In the genomic region with DNA sequence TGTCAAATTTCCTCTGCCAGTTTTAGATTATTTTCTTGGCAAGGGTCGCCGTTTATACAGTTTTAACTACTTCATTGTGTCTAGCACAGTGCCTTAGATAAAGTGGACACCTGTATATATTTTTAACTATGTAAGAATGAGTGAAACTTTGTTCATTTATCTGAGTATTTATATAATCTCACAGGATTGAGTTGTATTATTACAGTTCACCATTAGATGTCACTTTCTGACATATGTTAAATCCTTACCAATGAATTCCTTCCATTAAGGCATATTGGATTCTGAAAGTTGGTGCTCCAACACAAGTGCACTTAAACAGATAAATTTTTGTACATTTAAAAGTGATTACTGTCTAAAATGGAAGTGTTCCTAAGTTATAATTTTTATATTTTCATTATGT, we compare ENCODE assay signal across 9 cellular contexts. TPM values are rescaled to one million over a fixed set of nuclear protein-coding genes. Genes with fewer than 3 reads are reported as not detected.
DNase-seq lines count a peak whose midpoint lies in the region; TF ChIP-seq lines count a peak whose summit lies in the region.
"Had no signal": no experiment of that assay in that cellular context is flagged by ENCODE, and none has a peak within 500 bp of the region (broad histone marks: within the 10 kb centered on the region; RNA-seq: fewer than 3 reads in every experiment).

No MANE protein-coding gene starts in this region.

- H3K27ac ChIP-seq in sigmoid colon: no peak overlapping the region
- H3K27ac ChIP-seq: neutrophil had no signal

- H3K4me3 ChIP-seq in epithelial cell of esophagus (ENCODE audit: low read length) (no peak overlapping the region), sigmoid colon (no peak overlapping the region)

- peak; percentile 16 for TF ChIP-seq CTCF in epithelial cell of esophagus (IDR thresholded peaks at IDR 0.05; ENCODE audit: insufficient read depth, low read depth, low read length, missing control alignments)
- peak in 2 of 4 experiments; percentile 13 to 20 for TF ChIP-seq CTCF in sigmoid colon (IDR thresholded peaks at IDR 0.05)

- peaks cover 0 to 31% (median 3%) of the 10 kb centered on the region in 4 donors for H3K36me3 ChIP-seq in sigmoid colon
- H3K36me3 ChIP-seq: neutrophil had no signal

- TF ChIP-seq POLR2A in sigmoid colon (IDR thresholded peaks at IDR 0.05): no peak

- WGBS in sigmoid colon, 2 donors: 22 to 67% methylated on average over 2 of the region's 2 CpGs

- no peaks in the 10 kb centered on the region for H3K9me3 ChIP-seq in sigmoid colon
- H3K9me3 ChIP-seq: neutrophil had no signal

- no peak for TF ChIP-seq EP300 in sigmoid colon (IDR thresholded peaks at IDR 0.05)

- intact Hi-C loops in sigmoid colon (cut with DNase I): no loop called here

- no peaks in the 10 kb centered on the region for H3K27me3 ChIP-seq in sigmoid colon
- H3K27me3 ChIP-seq: neutrophil had no signal

- DNase-seq in NCI-H146 (lab: John Stamatoyannopoulos, UW): peak; percentile 32
- no peak for DNase-seq in NCI-H146 treated with DMSO at 0.1 percent for 48 hours (lab: John Stamatoyannopoulos, UW; ENCODE audit: unreplicated experiment)
- DNase-seq in NCI-H446 (lab: John Stamatoyannopoulos, UW): peak; percentile 8 to 29
- DNase-seq in epithelial cell of esophagus (ENCODE audit: low read depth): peak; percentile 40
- DNase-seq in renal cortical epithelial cell (ENCODE audit: low read depth): peak; percentile 70
- no peak for DNase-seq in activated T-cell treated with anti-CD3 and anti-CD28 coated beads for 4 hours
- DNase-seq in sigmoid colon: no peak
- no peak for DNase-seq in activated CD4-positive, alpha-beta T cell treated with anti-CD3 and anti-CD28 coated beads for 48 hours

- H3K4me1 ChIP-seq in sigmoid colon: peaks cover 0 to 14% (median 3%) of the 10 kb centered on the region in 4 donors

RNA-seq across cellular contexts. Expression of gene ZMYND11, which starts 43.0 kb away (rescaled TPM):
- total RNA-seq in renal cortical epithelial cell: 39.9 and 83.4 TPM in 2 replicates
- 100 to 1,000 TPM; 112 to 138 (median 127) TPM for total RNA-seq in sigmoid colon
- 10 to 100 TPM; 21.5 to 27.0 (median 23.6) TPM for polyA plus RNA-seq in sigmoid colon

Comparison
In these comparisons a context has a peak if more than half of its experiments do, and no peak if none do; other contexts are left out.
1. DNase-seq: peak in NCI-H146 (single experiment), NCI-H446 (2 of 2), epithelial cell of esophagus (single experiment) and renal cortical epithelial cell (single experiment); none in NCI-H146 treated with DMSO at 0.1 percent for 48 hours (single experiment), activated T-cell treated with anti-CD3 and anti-CD28 coated beads for 4 hours (single experiment), sigmoid colon (single experiment) and activated CD4-positive, alpha-beta T cell treated with anti-CD3 and anti-CD28 coated beads for 48 hours (single experiment).